In the genomic region with DNA sequence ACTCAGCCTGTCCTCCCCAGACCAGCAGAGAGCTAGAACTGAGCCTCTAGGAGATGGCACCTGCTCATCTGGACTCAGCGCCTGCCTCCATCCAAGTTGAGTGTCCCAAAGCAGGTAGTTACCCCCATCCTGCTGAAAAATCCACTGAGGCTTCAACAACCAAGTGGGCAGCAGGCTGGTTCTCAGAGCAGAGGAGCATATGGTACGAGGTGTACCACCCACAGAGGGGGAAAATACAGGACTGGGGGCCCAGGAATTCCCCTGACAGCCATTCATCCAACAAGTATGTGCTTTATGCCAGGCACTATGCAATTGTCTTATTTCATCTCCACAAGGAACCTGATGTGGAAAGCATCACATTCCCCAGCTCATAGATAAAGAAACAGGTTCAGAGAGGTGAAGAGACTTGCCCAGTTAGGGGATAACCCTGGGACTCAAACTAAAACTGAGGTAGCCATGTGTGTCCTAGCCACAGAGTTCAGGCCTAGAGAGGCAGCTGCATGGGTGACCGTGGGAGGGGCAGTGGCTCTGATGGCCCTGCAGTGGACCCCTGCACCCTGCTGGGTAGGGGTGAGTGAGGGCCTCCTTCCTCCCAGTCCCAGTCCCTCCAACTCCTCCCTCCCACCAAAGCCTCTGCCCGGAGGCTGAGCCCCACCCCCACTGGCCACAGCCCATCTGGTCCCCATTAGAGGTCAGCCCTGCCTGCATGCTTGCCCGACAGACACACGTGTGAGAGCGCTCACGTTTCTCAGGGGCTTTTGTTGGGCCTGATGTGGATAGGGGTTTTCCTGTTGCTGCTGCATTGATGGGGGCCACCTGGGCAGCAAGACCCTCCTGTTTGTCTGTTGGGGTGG, we compare ENCODE assay signal across 8 cellular contexts. TPM values are rescaled to one million over a fixed set of nuclear protein-coding genes. Genes with fewer than 3 reads are reported as not detected.
A peak's percentile ranks its signal among the peaks of the same experiment; 100 is the strongest.
DNase-seq lines count a peak whose midpoint lies in the region; ATAC-seq and TF ChIP-seq lines count a peak whose summit lies in the region.
"Had no signal": no experiment of that assay in that cellular context is flagged by ENCODE, and none has a peak within 500 bp of the region (broad histone marks: within the 10 kb centered on the region; RNA-seq: fewer than 3 reads in every experiment).

No MANE protein-coding gene starts in this region.

- ATAC-seq in HG02973 (IDR thresholded peaks at IDR 0.05; ENCODE audit: unreplicated experiment), result peak; percentile 81
- ATAC-seq: mucosa of descending colon had no signal

- H3K9me3 ChIP-seq in tibial nerve, result no peaks in the 10 kb centered on the region
- H3K9me3 ChIP-seq: mucosa of descending colon had no signal

- H3K27me3 ChIP-seq in tibial nerve, result no peaks in the 10 kb centered on the region

- no peak overlapping the region for H3K4me3 ChIP-seq in tibial nerve
- H3K4me3 ChIP-seq: mucosa of descending colon had no signal

- H3K27ac ChIP-seq in caudate nucleus (ENCODE audit: low read depth, low read length), result peak overlapping the region; percentile 5
- H3K27ac ChIP-seq in tibial nerve, result peak overlapping the region; percentile 85 to 98 (median 92)

- 33 to 51% methylated on average over 8 of the region's 8 CpGs for WGBS in tibial nerve, 2 donors

- DNase-seq in GM19238 (ENCODE audit: insufficient read length, low spot score) (peak; percentile 41), caudate nucleus (lab: John Stamatoyannopoulos, UW) (no peak), tibial nerve (ENCODE audit: low spot score in 2 of 2) (no peak), dermis blood vessel endothelial cell (no peak), NCI-H510A treated with DMSO at 0.1 percent for 48 hours (lab: John Stamatoyannopoulos, UW) (no peak)
- no peak for DNase-seq in activated T-cell treated with anti-CD3 and anti-CD28 coated beads, Interleukin-2, amount 50 U/mL, for 1 hour

- no peak for TF ChIP-seq POLR2A in tibial nerve (IDR thresholded peaks at IDR 0.05)

- no peak for TF ChIP-seq CTCF in tibial nerve (IDR thresholded peaks at IDR 0.05)

- H3K36me3 ChIP-seq in tibial nerve, result peaks cover 0 to 34% (median 0%) of the 10 kb centered on the region in 3 donors

- H3K4me1 ChIP-seq in tibial nerve, result peaks cover 0 to 98% (median 59%) of the 10 kb centered on the region in 4 donors

- TF ChIP-seq EP300 in tibial nerve (IDR thresholded peaks at IDR 0.05), result no peak

RNA-seq across cellular contexts. Expression of gene PDLIM4, which starts 11.4 kb away (rescaled TPM):
- 10 to 100 TPM; 32.4 to 90.9 (median 50.8) TPM for total RNA-seq in tibial nerve
- 31.0 and 51.6 TPM in 2 replicates for total RNA-seq in dermis blood vessel endothelial cell

RNA-seq across cellular contexts. Expression of gene SLC22A4, which starts 25.3 kb away (rescaled TPM):
- total RNA-seq in tibial nerve, result 1 to 10 TPM; 1.9 to 4.2 (median 2.5) TPM
- 4.7 and 4.8 TPM in 2 replicates for total RNA-seq in dermis blood vessel endothelial cell

RNA-seq across cellular contexts. Expression of gene P4HA2, which starts 41.3 kb away (rescaled TPM):
- total RNA-seq in tibial nerve (10 to 100 TPM; 15.9 to 26.9 (median 22.8) TPM), dermis blood vessel endothelial cell (55.7 and 62.8 TPM in 2 replicates)
